1 cellular context compared by ENCODE assay signal in genomic region chr16:25257504-25257955, GRCh38.
TF ChIP-seq lines count a peak whose summit lies in the region.

Gene ZKSCAN2 (minus strand): TSS chr16:25257845. CDS start chr16:25257127, 718 bp downstream.

TF ChIP-seq in HepG2, 621 proteins besides CTCF, POLR2A, EP300 and RAD21 (continued from another document and continues in another):
- TF ChIP-seq ARHGAP35 (CRISPR knock-in tag; IDR thresholded peaks at IDR 0.05; ENCODE audit: borderline replicate concordance): peak; percentile 87
- no peak for TF ChIP-seq ARID2 (CRISPR knock-in tag; IDR thresholded peaks at IDR 0.05; ENCODE audit: borderline replicate concordance)
- TF ChIP-seq KLF12 (CRISPR knock-in tag; IDR thresholded peaks at IDR 0.05; ENCODE audit: borderline replicate concordance): peak; percentile 97
- peak; percentile 53; the same call in 1 of the 2 replicates for TF ChIP-seq ARID5B (CRISPR knock-in tag; IDR thresholded peaks at IDR 0.05)
- peak; percentile 42; the same call in 1 of the 2 replicates for TF ChIP-seq HOXA5 (CRISPR knock-in tag; IDR thresholded peaks at IDR 0.05)
- TF ChIP-seq MAFF (IDR thresholded peaks at IDR 0.05; ENCODE audit: low read depth, low read length): no peak
- TF ChIP-seq ZBTB37 (CRISPR knock-in tag; IDR thresholded peaks at IDR 0.05): no peak
- peak; percentile 56; the same call in 1 of the 2 replicates for TF ChIP-seq ZNF776 (CRISPR knock-in tag; IDR thresholded peaks at IDR 0.05)
- TF ChIP-seq GATAD1 (CRISPR knock-in tag; IDR thresholded peaks at IDR 0.05): peak; percentile 68
- no peak; the same call in 1 of the 2 replicates for TF ChIP-seq KLF15 (CRISPR knock-in tag; IDR thresholded peaks at IDR 0.05; ENCODE audit: borderline replicate concordance)
- 0 out of 2 replicates have a peak, but pooled peaks have one; percentile 80 for TF ChIP-seq ZNF850 (CRISPR knock-in tag; conservative IDR thresholded peaks at IDR 0.05)
- no peak; the same call in 1 of the 2 replicates for TF ChIP-seq ZFAT (CRISPR knock-in tag; conservative IDR thresholded peaks at IDR 0.05)
- no peak for TF ChIP-seq MTF2 (CRISPR knock-in tag; IDR thresholded peaks at IDR 0.05; ENCODE audit: borderline replicate concordance)
- TF ChIP-seq ZNF574 (CRISPR knock-in tag; IDR thresholded peaks at IDR 0.05): peak; percentile 70; the same call in 1 of the 2 replicates
- no peak for TF ChIP-seq PRDM10 (CRISPR knock-in tag; IDR thresholded peaks at IDR 0.05; ENCODE audit: low read depth)
- no peak; the same call in 1 of the 2 replicates for TF ChIP-seq MYC (CRISPR knock-in tag; IDR thresholded peaks at IDR 0.05; ENCODE audit: borderline replicate concordance)
- TF ChIP-seq MEF2D (CRISPR knock-in tag; IDR thresholded peaks at IDR 0.05): no peak
- no peak for TF ChIP-seq ZBTB14 (CRISPR knock-in tag; IDR thresholded peaks at IDR 0.05)
- no peak; the same call in 1 of the 2 replicates for TF ChIP-seq KIAA2018 (CRISPR knock-in tag; IDR thresholded peaks at IDR 0.05; ENCODE audit: borderline replicate concordance)
- TF ChIP-seq ZNF510 (CRISPR knock-in tag; IDR thresholded peaks at IDR 0.05; ENCODE audit: low read depth): no peak; the same call in 1 of the 2 replicates
- TF ChIP-seq ZNF280B (CRISPR knock-in tag; IDR thresholded peaks at IDR 0.05; ENCODE audit: borderline replicate concordance): no peak
- peak; percentile 92 for TF ChIP-seq RNF2 (conservative IDR thresholded peaks at IDR 0.05; ENCODE audit: low read depth)
- no peak for TF ChIP-seq HCFC1 (IDR thresholded peaks at IDR 0.05; ENCODE audit: low read depth, low read length)
- TF ChIP-seq RFXANK (CRISPR knock-in tag; IDR thresholded peaks at IDR 0.05): no peak
- no peak for TF ChIP-seq ZNF431 (CRISPR knock-in tag; IDR thresholded peaks at IDR 0.05; ENCODE audit: borderline replicate concordance, low read depth)
- no peak for TF ChIP-seq PITX1 (CRISPR knock-in tag; IDR thresholded peaks at IDR 0.05)
- peak; percentile 83; the same call in 1 of the 2 replicates for TF ChIP-seq ZIK1 (CRISPR knock-in tag; IDR thresholded peaks at IDR 0.05; ENCODE audit: borderline replicate concordance, low read depth)
- no peak for TF ChIP-seq NBN (conservative IDR thresholded peaks at IDR 0.05)
- TF ChIP-seq ZNF562 (CRISPR knock-in tag; IDR thresholded peaks at IDR 0.05; ENCODE audit: borderline replicate concordance): no peak
- TF ChIP-seq NR1H2 (CRISPR knock-in tag; IDR thresholded peaks at IDR 0.05; ENCODE audit: borderline replicate concordance, low read depth): 0 out of 2 replicates have a peak, but pooled peaks have one; percentile 87
- TF ChIP-seq ZNF616 (CRISPR knock-in tag; IDR thresholded peaks at IDR 0.05; ENCODE audit: low read depth): no peak; the same call in 1 of the 2 replicates
- TF ChIP-seq NCOA1 (CRISPR knock-in tag; IDR thresholded peaks at IDR 0.05): no peak
- peak; percentile 99 for TF ChIP-seq ZFY (CRISPR knock-in tag; IDR thresholded peaks at IDR 0.05)
